In the genomic region with DNA sequence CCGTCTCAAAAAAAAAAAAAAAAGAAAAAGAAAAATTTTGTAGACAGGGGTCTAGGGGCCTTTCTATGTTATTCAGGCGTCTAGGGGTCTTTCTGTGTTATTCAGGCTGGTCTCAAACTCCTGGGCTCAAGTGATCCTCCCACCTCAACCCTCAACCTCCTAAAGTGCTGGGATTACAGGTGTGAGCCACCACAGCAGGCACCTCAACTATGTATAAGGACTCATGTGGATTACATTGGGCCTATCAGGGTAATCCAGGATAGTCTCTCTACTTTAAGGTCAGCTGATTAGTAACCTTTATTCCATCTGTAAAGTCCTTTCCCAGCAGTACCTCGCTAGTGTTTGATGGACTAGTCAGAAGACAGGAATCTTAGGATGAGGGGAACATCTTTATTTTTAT, we compare ENCODE assay signal across 1 cellular context.
TF ChIP-seq lines count a peak whose summit lies in the region.

No MANE protein-coding gene starts in this region.

TF ChIP-seq in IMR-90, 13 proteins besides CTCF, POLR2A, EP300 and RAD21:
- TF ChIP-seq RCOR1 (IDR thresholded peaks at IDR 0.05; ENCODE audit: insufficient replicate concordance, low read length) (no peak), CHD1 (IDR thresholded peaks at IDR 0.05; ENCODE audit: low read depth, low read length) (no peak), FOS (IDR thresholded peaks at IDR 0.05; ENCODE audit: low read depth, low read length) (no peak), SMC3 (IDR thresholded peaks at IDR 0.05; ENCODE audit: low read depth, low read length) (no peak), MAZ (IDR thresholded peaks at IDR 0.05; ENCODE audit: borderline replicate concordance, low read depth, low read length) (no peak), MAFK (IDR thresholded peaks at IDR 0.05; ENCODE audit: low read depth, low read length) (no peak)
- TF ChIP-seq, protein P1, sequence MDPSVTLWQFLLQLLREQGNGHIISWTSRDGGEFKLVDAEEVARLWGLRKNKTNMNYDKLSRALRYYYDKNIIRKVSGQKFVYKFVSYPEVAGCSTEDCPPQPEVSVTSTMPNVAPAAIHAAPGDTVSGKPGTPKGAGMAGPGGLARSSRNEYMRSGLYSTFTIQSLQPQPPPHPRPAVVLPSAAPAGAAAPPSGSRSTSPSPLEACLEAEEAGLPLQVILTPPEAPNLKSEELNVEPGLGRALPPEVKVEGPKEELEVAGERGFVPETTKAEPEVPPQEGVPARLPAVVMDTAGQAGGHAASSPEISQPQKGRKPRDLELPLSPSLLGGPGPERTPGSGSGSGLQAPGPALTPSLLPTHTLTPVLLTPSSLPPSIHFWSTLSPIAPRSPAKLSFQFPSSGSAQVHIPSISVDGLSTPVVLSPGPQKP (IDR thresholded peaks at IDR 0.05; ENCODE audit: borderline replicate concordance, low read depth, low read length), result no peak
